Comparison of ENCODE assay signal across 10 cellular contexts in the genomic region with DNA sequence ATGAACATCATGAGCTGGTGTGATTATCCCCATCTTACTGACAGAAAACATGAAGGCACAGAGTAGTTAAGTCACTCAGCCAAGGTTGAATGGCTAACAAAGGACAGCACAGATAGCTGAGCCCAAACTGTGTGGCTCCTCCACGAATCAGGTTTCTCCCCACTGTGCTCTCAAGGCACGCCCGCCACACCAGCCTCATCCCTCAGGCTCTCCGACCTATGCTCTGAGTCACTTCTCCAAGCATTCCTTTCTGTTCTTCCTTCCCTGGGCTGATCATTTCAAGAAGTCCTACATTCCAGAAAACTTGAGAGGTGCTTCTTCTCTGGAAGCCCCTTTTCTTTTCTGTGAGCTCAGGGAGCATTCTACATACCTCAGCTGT. TPM values are rescaled to one million over a fixed set of nuclear protein-coding genes. Genes with fewer than 3 reads are reported as not detected.
DNase-seq lines count a peak whose midpoint lies in the region; ATAC-seq and TF ChIP-seq lines count a peak whose summit lies in the region.
"Had no signal": no experiment of that assay in that cellular context is flagged by ENCODE, and none has a peak within 500 bp of the region (broad histone marks: within the 10 kb centered on the region; RNA-seq: fewer than 3 reads in every experiment).

No MANE protein-coding gene starts in this region.

- no peak for TF ChIP-seq CTCF in foreskin keratinocyte (conservative IDR thresholded peaks at IDR 0.05)

- peak overlapping the region; percentile 65 for H3K27ac ChIP-seq in foreskin keratinocyte

- CTCF ChIA-PET in activated naive CD4-positive, alpha-beta T cell treated with anti-CD3 and anti-CD28 coated beads for 36 hours (lab: Charles Lee): interaction anchor here (0.7 to 2.4 kb wide), 4 partner anchors 9 to 132 kb away, joined by 3 to 12 read pairs (median 4); no protein-coding TSS in a partner anchor

- ATAC-seq in T-helper 17 cell (no peak), foreskin keratinocyte (peak; percentile 86), GM21576 (IDR thresholded peaks at IDR 0.05; ENCODE audit: unreplicated experiment) (no peak)
- ATAC-seq in stimulated activated memory B cell treated with anti-CD40 and anti-IgM and Interleukin-4, amounts not matched to agents 10 μg/mL and 1 μg/mL and 100 μg/mL, for 72 hours: no peak

- intact Hi-C loops in activated naive CD4-positive, alpha-beta T cell treated with anti-CD3 and anti-CD28 coated beads for 36 hours (cut with micrococcal nuclease): no loop called here

- H3K4me1 ChIP-seq in foreskin keratinocyte: peaks cover 34% of the 10 kb centered on the region

- peaks cover 21% of the 10 kb centered on the region for H3K36me3 Mint-ChIP-seq in activated naive CD4-positive, alpha-beta T cell treated with anti-CD3 and anti-CD28 coated beads for 36 hours (ENCODE audit: low read depth)
- peaks cover 12% of the 10 kb centered on the region for H3K36me3 Mint-ChIP-seq in T-helper 17 cell (ENCODE audit: low read depth)
- peaks cover 38% of the 10 kb centered on the region for H3K36me3 Mint-ChIP-seq in stimulated activated memory B cell treated with anti-CD40 and anti-IgM and Interleukin-4, amounts not matched to agents 10 μg/mL and 1 μg/mL and 100 μg/mL, for 72 hours

- no peak for DNase-seq in activated naive CD4-positive, alpha-beta T cell treated with anti-CD3 and anti-CD28 coated beads for 36 hours
- no peak for DNase-seq in activated naive CD4-positive, alpha-beta T cell (lab: John Stamatoyannopoulos, UW)
- no peak for DNase-seq in T-helper 17 cell
- DNase-seq in foreskin keratinocyte: peak; percentile 61 to 83
- DNase-seq in GDM1 (lab: John Stamatoyannopoulos, UW): no peak
- no peak for DNase-seq in stimulated activated naive CD4-positive, alpha-beta T cell treated with Interleukin-2 at 50 U/mL for 16 hours (lab: John Stamatoyannopoulos, UW)
- DNase-seq: AML-193, esophagus squamous epithelium had no signal

- H3K9me3 ChIP-seq in T-helper 17 cell (ENCODE audit: control insufficient read depth, low read length, poor library complexity, severe bottlenecking): no peaks in the 10 kb centered on the region
- H3K9me3 ChIP-seq: esophagus squamous epithelium had no signal

- no peaks in the 10 kb centered on the region for H3K27me3 ChIP-seq in foreskin keratinocyte
- H3K27me3 ChIP-seq: esophagus squamous epithelium had no signal

- H3K4me3 Mint-ChIP-seq in activated naive CD4-positive, alpha-beta T cell treated with anti-CD3 and anti-CD28 coated beads for 36 hours: no peak overlapping the region
- H3K4me3 Mint-ChIP-seq in T-helper 17 cell: no peak overlapping the region
- no peak overlapping the region for H3K4me3 Mint-ChIP-seq in stimulated activated memory B cell treated with anti-CD40 and anti-IgM and Interleukin-4, amounts not matched to agents 10 μg/mL and 1 μg/mL and 100 μg/mL, for 72 hours

- peak overlapping the region; percentile 81 for H3K27ac Mint-ChIP-seq in activated naive CD4-positive, alpha-beta T cell treated with anti-CD3 and anti-CD28 coated beads for 36 hours
- H3K27ac Mint-ChIP-seq in T-helper 17 cell: peak overlapping the region; percentile 82
- H3K27ac Mint-ChIP-seq in stimulated activated memory B cell treated with anti-CD40 and anti-IgM and Interleukin-4, amounts not matched to agents 10 μg/mL and 1 μg/mL and 100 μg/mL, for 72 hours: peak overlapping the region; percentile 29

- H3K4me1 Mint-ChIP-seq in activated naive CD4-positive, alpha-beta T cell treated with anti-CD3 and anti-CD28 coated beads for 36 hours (ENCODE audit: low read depth): no peaks in the 10 kb centered on the region
- H3K4me1 Mint-ChIP-seq in T-helper 17 cell: peaks cover 16% of the 10 kb centered on the region
- peaks cover 36% of the 10 kb centered on the region for H3K4me1 Mint-ChIP-seq in stimulated activated memory B cell treated with anti-CD40 and anti-IgM and Interleukin-4, amounts not matched to agents 10 μg/mL and 1 μg/mL and 100 μg/mL, for 72 hours

- H3K9me3 Mint-ChIP-seq in activated naive CD4-positive, alpha-beta T cell treated with anti-CD3 and anti-CD28 coated beads for 36 hours: no peaks in the 10 kb centered on the region
- H3K9me3 Mint-ChIP-seq in stimulated activated memory B cell treated with anti-CD40 and anti-IgM and Interleukin-4, amounts not matched to agents 10 μg/mL and 1 μg/mL and 100 μg/mL, for 72 hours: no peaks in the 10 kb centered on the region

- no peaks in the 10 kb centered on the region for H3K27me3 Mint-ChIP-seq in activated naive CD4-positive, alpha-beta T cell treated with anti-CD3 and anti-CD28 coated beads for 36 hours (ENCODE audit: low read depth)
- no peaks in the 10 kb centered on the region for H3K27me3 Mint-ChIP-seq in T-helper 17 cell
- H3K27me3 Mint-ChIP-seq in stimulated activated memory B cell treated with anti-CD40 and anti-IgM and Interleukin-4, amounts not matched to agents 10 μg/mL and 1 μg/mL and 100 μg/mL, for 72 hours: no peaks in the 10 kb centered on the region

RNA-seq across cellular contexts. Expression of a gene that starts 25.3 kb away (rescaled TPM):
- under 1 TPM; 0.19 to 0.49 TPM for total RNA-seq in activated naive CD4-positive, alpha-beta T cell treated with anti-CD3 and anti-CD28 coated beads for 36 hours
- under 1 TPM; 0.32 to 0.34 TPM for total RNA-seq in T-helper 17 cell
- total RNA-seq in foreskin keratinocyte: 21.9 and 25.4 TPM in 2 replicates
- polyA plus RNA-seq in foreskin keratinocyte: 7.4 and 10.8 TPM in 2 replicates

Comparison
In these comparisons a context has a peak if more than half of its experiments do, and no peak if none do; other contexts are left out.
1. DNase-seq: peak in foreskin keratinocyte (2 of 2); none in activated naive CD4-positive, alpha-beta T cell treated with anti-CD3 and anti-CD28 coated beads for 36 hours (single experiment), activated naive CD4-positive, alpha-beta T cell (0 of 4), T-helper 17 cell (0 of 3), GDM1 (single experiment) and stimulated activated naive CD4-positive, alpha-beta T cell treated with Interleukin-2 at 50 U/mL for 16 hours (single experiment).
2. H3K27ac Mint-ChIP-seq: peak in every context shown above with its lines; median percentile 82 in T-helper 17 cell; 81 in activated naive CD4-positive, alpha-beta T cell treated with anti-CD3 and anti-CD28 coated beads for 36 hours; 29 in stimulated activated memory B cell treated with anti-CD40 and anti-IgM and Interleukin-4, amounts not matched to agents 10 μg/mL and 1 μg/mL and 100 μg/mL, for 72 hours.
3. RNA of a gene that starts 25.3 kb away (total RNA-seq): 21.9 to 25.4 TPM in foreskin keratinocyte; 0.19 to 0.49 TPM in activated naive CD4-positive, alpha-beta T cell treated with anti-CD3 and anti-CD28 coated beads for 36 hours and 0.32 to 0.34 TPM in T-helper 17 cell; every median in the first group is over 10 times any median in the second.